Comparison of ENCODE assay signal across 9 cellular contexts in the genomic region with DNA sequence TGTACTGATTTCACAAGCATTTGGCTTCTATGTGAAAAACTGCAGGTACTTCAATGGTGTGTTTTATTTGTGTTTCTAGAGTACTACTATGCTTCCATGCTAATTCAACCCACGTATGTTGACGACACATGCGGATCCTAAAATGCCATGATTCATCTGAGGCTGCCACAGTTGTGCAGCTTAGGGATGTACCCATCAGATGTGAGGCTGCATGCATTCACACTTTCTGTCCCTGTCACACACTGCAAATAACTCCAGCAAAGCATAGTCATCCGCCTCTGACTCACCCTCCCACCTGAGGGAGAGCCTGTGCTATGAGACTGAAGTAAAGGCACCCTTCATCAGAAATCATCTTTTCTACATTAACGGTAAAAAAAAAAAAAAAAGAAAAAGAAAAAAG. TPM values are rescaled to one million over a fixed set of nuclear protein-coding genes. Genes with fewer than 3 reads are reported as not detected.
A peak's percentile ranks its signal among the peaks of the same experiment; 100 is the strongest.
DNase-seq lines count a peak whose midpoint lies in the region; ATAC-seq and TF ChIP-seq lines count a peak whose summit lies in the region.
"Had no signal": no experiment of that assay in that cellular context is flagged by ENCODE, and none has a peak within 500 bp of the region (broad histone marks: within the 10 kb centered on the region; RNA-seq: fewer than 3 reads in every experiment).

No MANE protein-coding gene starts in this region.

- H3K27me3 Mint-ChIP-seq in activated CD4-positive, alpha-beta T cell treated with anti-CD3 and anti-CD28 coated beads for 36 hours, result no peaks in the 10 kb centered on the region

- no peaks in the 10 kb centered on the region for H3K27me3 ChIP-seq in dorsolateral prefrontal cortex
- H3K27me3 ChIP-seq: right lobe of liver had no signal

- peaks cover 44% of the 10 kb centered on the region for H3K4me1 Mint-ChIP-seq in activated CD4-positive, alpha-beta T cell treated with anti-CD3 and anti-CD28 coated beads for 36 hours

- peak overlapping the region in 2 of 59 donors; percentile 46 for H3K27ac ChIP-seq in dorsolateral prefrontal cortex
- H3K27ac ChIP-seq: right lobe of liver had no signal

- no peaks in the 10 kb centered on the region for H3K9me3 Mint-ChIP-seq in activated CD4-positive, alpha-beta T cell treated with anti-CD3 and anti-CD28 coated beads for 36 hours (ENCODE audit: low read depth)

- peak; percentile 77 for ATAC-seq in HG02610 (IDR thresholded peaks at IDR 0.05; ENCODE audit: unreplicated experiment)
- peak; percentile 100 for ATAC-seq in activated CD4-positive, alpha-beta T cell treated with anti-CD3 and anti-CD28 coated beads for 36 hours
- no peak for ATAC-seq in HG03159 (IDR thresholded peaks at IDR 0.05; ENCODE audit: unreplicated experiment)
- ATAC-seq in HG02678 (IDR thresholded peaks at IDR 0.05; ENCODE audit: unreplicated experiment), result no peak

- CTCF ChIA-PET in activated CD4-positive, alpha-beta T cell treated with anti-CD3 and anti-CD28 coated beads for 36 hours (lab: Charles Lee), result interaction anchor here (0.8 to 3.5 kb wide), 15 partner anchors 10 to 152 kb away, joined by 3 to 18 read pairs (median 4); a partner anchor contains a TSS

- no peaks in the 10 kb centered on the region for H3K36me3 Mint-ChIP-seq in activated CD4-positive, alpha-beta T cell treated with anti-CD3 and anti-CD28 coated beads for 36 hours (ENCODE audit: low read depth)

- TF ChIP-seq CTCF in dorsolateral prefrontal cortex (IDR thresholded peaks at IDR 0.05 in 54 of 56, conservative IDR thresholded peaks at IDR 0.05 in 2 of 56; ENCODE audit: low read depth in 1 of 56, partially characterized antibody in 56 of 56), result no peak

- POLR2A ChIA-PET in activated CD4-positive, alpha-beta T cell treated with anti-CD3 and anti-CD28 coated beads for 36 hours (lab: Charles Lee), result interaction anchor here (0.6 to 1.5 kb wide), 4 partner anchors 14 to 180 kb away, joined by 3 to 6 read pairs (median 4); no protein-coding TSS in a partner anchor

- intact Hi-C loops in activated CD4-positive, alpha-beta T cell treated with anti-CD3 and anti-CD28 coated beads for 36 hours (cut with DNase I, micrococcal nuclease), result loop anchor here (1.0 to 2.0 kb wide), 6 partner anchors 21 to 463 kb away; no protein-coding TSS in a partner anchor
- intact Hi-C loops in dorsolateral prefrontal cortex (cut with DNase I), result no loop called here

- H3K4me3 ChIP-seq in dorsolateral prefrontal cortex, result no peak overlapping the region
- H3K4me3 ChIP-seq: right lobe of liver had no signal

- peak; percentile 90 for DNase-seq in activated CD4-positive, alpha-beta T cell treated with anti-CD3 and anti-CD28 coated beads for 36 hours
- DNase-seq in dorsolateral prefrontal cortex (peak in 8 of 10 donors; percentile 49 to 83 (median 61)), OCI-M2 (lab: John Stamatoyannopoulos, UW; ENCODE audit: unreplicated experiment) (no peak), NCI-H1930 (lab: John Stamatoyannopoulos, UW) (no peak)
- peak in 2 of 3 donors; percentile 26 to 46 for DNase-seq in stimulated activated CD4-positive, alpha-beta T cell treated with anti-CD3 and anti-CD28 coated beads, TNF-alpha, amount 100 ng/mL, for 1 hour (ENCODE audit: low read depth in 3 of 3, low spot score in 1 of 3)

- H3K4me3 Mint-ChIP-seq in activated CD4-positive, alpha-beta T cell treated with anti-CD3 and anti-CD28 coated beads for 36 hours, result no peak overlapping the region

- H3K27ac Mint-ChIP-seq in activated CD4-positive, alpha-beta T cell treated with anti-CD3 and anti-CD28 coated beads for 36 hours, result peak overlapping the region; percentile 62

RNA-seq across cellular contexts. Expression of a gene that starts 22.1 kb away (rescaled TPM):
- 10 to 100 TPM; 14.5 to 14.9 TPM for total RNA-seq in activated CD4-positive, alpha-beta T cell treated with anti-CD3 and anti-CD28 coated beads for 36 hours
- 10 to 100 TPM in 116 of 120 experiments, 1 to 10 TPM in 4; 7.8 to 24.8 (median 13.4) TPM for total RNA-seq in dorsolateral prefrontal cortex

Comparison
In these comparisons a context has a peak if more than half of its experiments do, and no peak if none do; other contexts are left out.
1. ATAC-seq: peak in HG02610 (single experiment) and activated CD4-positive, alpha-beta T cell treated with anti-CD3 and anti-CD28 coated beads for 36 hours (single experiment); none in HG03159 (single experiment) and HG02678 (single experiment).
2. DNase-seq: peak in activated CD4-positive, alpha-beta T cell treated with anti-CD3 and anti-CD28 coated beads for 36 hours (single experiment), dorsolateral prefrontal cortex (8 of 10) and stimulated activated CD4-positive, alpha-beta T cell treated with anti-CD3 and anti-CD28 coated beads, TNF-alpha, amount 100 ng/mL, for 1 hour (2 of 3); none in OCI-M2 (single experiment) and NCI-H1930 (0 of 2).
3. intact Hi-C loops: an anchor here in activated CD4-positive, alpha-beta T cell treated with anti-CD3 and anti-CD28 coated beads for 36 hours (1.0 to 2.0 kb wide); none called in dorsolateral prefrontal cortex.